8 cellular contexts compared by ENCODE assay signal in genomic region chr16:75506567-75506966, GRCh38. TPM values are rescaled to one million over a fixed set of nuclear protein-coding genes. Genes with fewer than 3 reads are reported as not detected.
DNase-seq lines count a peak whose midpoint lies in the region; ATAC-seq and TF ChIP-seq lines count a peak whose summit lies in the region.

No MANE protein-coding gene starts in this region.

- no peaks in the 10 kb centered on the region for H3K36me3 Mint-ChIP-seq in T-cell

- DNase-seq in EL (peak; percentile 81), RPMI7951 (ENCODE audit: low read depth) (peak; percentile 87), fibroblast of peridontal ligament (ENCODE audit: extremely low read depth) (peak; percentile 96), omental fat pad (ENCODE audit: low spot score) (no peak), T-cell (no peak), occipital lobe (lab: John Stamatoyannopoulos, UW) (no peak), NCI-H510A treated with DMSO at 0.1 percent for 48 hours (lab: John Stamatoyannopoulos, UW) (no peak), midbrain (lab: John Stamatoyannopoulos, UW) (no peak)

- no peaks in the 10 kb centered on the region for H3K4me1 Mint-ChIP-seq in T-cell

- H3K27ac Mint-ChIP-seq in T-cell, result no peak overlapping the region

- POLR2A ChIA-PET in T-cell (lab: Charles Lee), result no interaction called here

- no peak for TF ChIP-seq CTCF in omental fat pad (IDR thresholded peaks at IDR 0.05)

- ATAC-seq in omental fat pad (ENCODE audit: low FRiP score) (peak; percentile 76), T-cell (replicated peaks in 1 of 4) (no peak)

- no peak overlapping the region for H3K4me3 Mint-ChIP-seq in T-cell

- peaks cover 16 to 22% of the 10 kb centered on the region in 2 donors for H3K27me3 Mint-ChIP-seq in T-cell

- H3K9me3 Mint-ChIP-seq in T-cell, result no peaks in the 10 kb centered on the region

- CTCF ChIA-PET in T-cell (lab: Charles Lee), result interaction anchor here in 1 of 2 donors (0.5 kb wide), 1 partner anchor 10 kb away, joined by 3 read pairs; no protein-coding TSS in a partner anchor

RNA-seq across cellular contexts. Expression of gene CHST6, which starts 11.3 kb away (rescaled TPM):
- total RNA-seq in RPMI7951 (2014; rRNA removed; shearing (Covaris generic)), result 0.96 and 1.3 TPM in 2 replicates
- total RNA-seq in omental fat pad, result under 1 TPM in 3 of 4 donors, not detected in 1; 0.06 to 0.36 (median 0.09) TPM
- under 1 TPM in 2 of 5 donors, not detected in 3; 0.15 to 0.16 TPM for total RNA-seq in T-cell
- total RNA-seq in occipital lobe, result 0.94 TPM

RNA-seq across cellular contexts. Expression of gene CHST5, which starts 29.3 kb away (rescaled TPM):
- not detected in 2 replicates for total RNA-seq in RPMI7951 (2014; rRNA removed; shearing (Covaris generic))
- under 1 TPM in 1 of 4 donors, not detected in 3; 0.09 TPM for total RNA-seq in omental fat pad
- under 1 TPM in 1 of 5 donors, not detected in 4; 0.09 TPM for total RNA-seq in T-cell
- 0.16 TPM for total RNA-seq in occipital lobe

RNA-seq across cellular contexts. Expression of gene TMEM170A, which starts 42.1 kb away (rescaled TPM):
- total RNA-seq in RPMI7951 (2014; rRNA removed; shearing (Covaris generic)), result 14.2 and 19.6 TPM in 2 replicates
- 10 to 100 TPM; 22.4 to 38.3 (median 29.8) TPM for total RNA-seq in omental fat pad
- total RNA-seq in T-cell, result 10 to 100 TPM; 37.7 to 45.8 (median 41.9) TPM
- total RNA-seq in occipital lobe, result 30.7 TPM

RNA-seq across cellular contexts. Expression of gene TMEM231, which starts 49.5 kb away (rescaled TPM):
- 7.0 and 13.3 TPM in 2 replicates for total RNA-seq in RPMI7951 (2014; rRNA removed; shearing (Covaris generic))
- total RNA-seq in omental fat pad (1 to 10 TPM; 3.9 to 9.2 (median 7.0) TPM), T-cell (1 to 10 TPM; 1.5 to 3.0 (median 2.1) TPM), occipital lobe (17.0 TPM)

RNA-seq across cellular contexts. Expression of gene GABARAPL2, which starts 59.6 kb away (rescaled TPM):
- 64.3 and 64.6 TPM in 2 replicates for total RNA-seq in RPMI7951 (2014; rRNA removed; shearing (Covaris generic))
- 100 to 1,000 TPM in 1 of 4 donors, 10 to 100 TPM in 3; 76.9 to 119 (median 89.2) TPM for total RNA-seq in omental fat pad
- 10 to 100 TPM; 70.9 to 78.6 (median 76.4) TPM for total RNA-seq in T-cell
- total RNA-seq in occipital lobe, result 80.3 TPM

Comparison
In these comparisons a context has a peak if more than half of its experiments do, and no peak if none do; other contexts are left out.
1. DNase-seq: peak in EL (single experiment), RPMI7951 (single experiment) and fibroblast of peridontal ligament (single experiment); none in omental fat pad (single experiment), T-cell (0 of 34), occipital lobe (single experiment), NCI-H510A treated with DMSO at 0.1 percent for 48 hours (single experiment) and midbrain (single experiment).